ENCODE assay signal across 1 cellular context in genomic region chr12:110102255-110102654, GRCh38.
TF ChIP-seq lines count a peak whose summit lies in the region.

No MANE protein-coding gene starts in this region.

TF ChIP-seq in K562, 482 proteins besides CTCF, POLR2A, EP300 and RAD21 (continued from another document and continues in another):
- TF ChIP-seq AFF4 (CRISPR knock-in tag; IDR thresholded peaks at IDR 0.05) (no peak), ARHGAP35 (IDR thresholded peaks at IDR 0.05; ENCODE audit: partially characterized antibody) (no peak), HDAC1 (IDR thresholded peaks at IDR 0.05) (no peak), ZBTB1 (CRISPR knock-in tag; IDR thresholded peaks at IDR 0.05; ENCODE audit: borderline replicate concordance, low read depth) (no peak), PRDM10 (IDR thresholded peaks at IDR 0.05; ENCODE audit: partially characterized antibody) (peak; percentile 36), HNRNPH1 (optimal IDR thresholded peaks at IDR 0.05; ENCODE audit: low read depth, low read length) (no peak), ZNF586 (CRISPR knock-in tag; conservative IDR thresholded peaks at IDR 0.05) (no peak), TAF15 (IDR thresholded peaks at IDR 0.05; ENCODE audit: low read depth, low read length) (no peak), BHLHE40 (IDR thresholded peaks at IDR 0.05; ENCODE audit: low read length) (no peak), EGR1 (conservative IDR thresholded peaks at IDR 0.05) (no peak), CBX8 (IDR thresholded peaks at IDR 0.05; ENCODE audit: borderline replicate concordance, extremely low read depth, low read depth, low read length, poor library complexity, severe bottlenecking) (no peak), MED1 (CRISPR knock-in tag; IDR thresholded peaks at IDR 0.05; ENCODE audit: borderline replicate concordance) (no peak), ZEB2 (IDR thresholded peaks at IDR 0.05) (no peak), FOXP1 (CRISPR knock-in tag; IDR thresholded peaks at IDR 0.05) (no peak), ZFP36 (IDR thresholded peaks at IDR 0.05; ENCODE audit: low read depth, low read length, partially characterized antibody) (no peak), SIN3A (IDR thresholded peaks at IDR 0.05; ENCODE audit: borderline replicate concordance in 2 of 2, control insufficient read depth in 1 of 2, low read depth in 2 of 2, low read length in 2 of 2) (no peak), MYC (IDR thresholded peaks at IDR 0.05; ENCODE audit: low read depth, low read length) (no peak), MYC (CRISPR knock-in tag; IDR thresholded peaks at IDR 0.05; ENCODE audit: borderline replicate concordance, low read depth) (no peak), GTF2F1 (IDR thresholded peaks at IDR 0.05; ENCODE audit: low read depth, low read length) (no peak), TAF1 (IDR thresholded peaks at IDR 0.05; ENCODE audit: control insufficient read depth, extremely low read depth, insufficient read depth, low read length, severe bottlenecking) (no peak), ERF (CRISPR knock-in tag; IDR thresholded peaks at IDR 0.05) (no peak), NCOA6 (IDR thresholded peaks at IDR 0.05) (no peak), CBX1 (IDR thresholded peaks at IDR 0.05; ENCODE audit: low read depth) (no peak), BCL6 (CRISPR knock-in tag; IDR thresholded peaks at IDR 0.05) (no peak), ZKSCAN1 (IDR thresholded peaks at IDR 0.05; ENCODE audit: low read depth, low read length) (no peak), ZNF79 (CRISPR knock-in tag; IDR thresholded peaks at IDR 0.05; ENCODE audit: low read depth) (no peak), CUX1 (CRISPR knock-in tag; IDR thresholded peaks at IDR 0.05) (no peak), MAFF (IDR thresholded peaks at IDR 0.05; ENCODE audit: low read length) (no peak), ZNF165 (CRISPR knock-in tag; IDR thresholded peaks at IDR 0.05; ENCODE audit: borderline replicate concordance) (no peak), USF2 (CRISPR knock-in tag; IDR thresholded peaks at IDR 0.05) (peak; percentile 98), ZFPM2 (CRISPR knock-in tag; IDR thresholded peaks at IDR 0.05) (no peak), ZHX1 (conservative IDR thresholded peaks at IDR 0.05; ENCODE audit: low read length) (no peak), MNT (conservative IDR thresholded peaks at IDR 0.05) (peak in 1 of 2 experiments; percentile 48; a peak in 1 of 4 replicates), ZNF639 (CRISPR knock-in tag; conservative IDR thresholded peaks at IDR 0.05 in 1 of 2, IDR thresholded peaks at IDR 0.05 in 1 of 2) (no peak), ZNF239 (CRISPR knock-in tag; IDR thresholded peaks at IDR 0.05) (no peak), MTF1 (CRISPR knock-in tag; IDR thresholded peaks at IDR 0.05; ENCODE audit: borderline replicate concordance) (no peak), HDAC2 (IDR thresholded peaks at IDR 0.05) (0 out of 2 replicates have a peak, but pooled peaks have one; percentile 36), ZFP30 (CRISPR knock-in tag; IDR thresholded peaks at IDR 0.05; ENCODE audit: borderline replicate concordance) (no peak), ZBTB33 (CRISPR knock-in tag; IDR thresholded peaks at IDR 0.05) (no peak), ATF7 (IDR thresholded peaks at IDR 0.05) (no peak)
